In genomic region chr5:179485845-179486575, GRCh38 we compare ENCODE assay signal across 18 cellular contexts.
"Had no signal": no experiment of that assay in that cellular context is flagged by ENCODE, and none has a peak within 500 bp of the region (broad histone marks: within the 10 kb centered on the region; RNA-seq: fewer than 3 reads in every experiment).

No MANE protein-coding gene starts in this region.

- H3K4me3 Mint-ChIP-seq: activated CD4-positive, alpha-beta T cell treated with anti-CD3 and anti-CD28 coated beads for 36 hours; activated naive CD8-positive, alpha-beta T cell; naive thymus-derived CD4-positive, alpha-beta T cell; WTC11 had no signal

- DNase-seq: activated CD4-positive, alpha-beta T cell treated with anti-CD3 and anti-CD28 coated beads for 36 hours; activated CD4-positive, alpha-beta T cell treated with anti-CD3 and anti-CD28 coated beads, Interleukin-2, amount 50 U/mL, for 48 hours; amniotic stem cell; colonic mucosa; heart left ventricle; kidney glomerular epithelial cell; left ventricle myocardium inferior; mucosa of descending colon; naive thymus-derived CD4-positive, alpha-beta T cell; stimulated activated CD4-positive, alpha-beta T cell treated with anti-CD3 and anti-CD28 coated beads, Interleukin-2, amount 100 ng/mL, for 48 hours; stomach; SW 1271; T-helper 2 cell; testis had no signal

- H3K4me3 ChIP-seq: colonic mucosa, gastroesophageal sphincter, heart left ventricle, left ventricle myocardium inferior, mucosa of descending colon, SJSA1, stomach, testis had no signal

- H3K4me1 ChIP-seq: colonic mucosa, left ventricle myocardium inferior, SJSA1 had no signal

- H3K4me1 Mint-ChIP-seq: activated CD4-positive, alpha-beta T cell treated with anti-CD3 and anti-CD28 coated beads for 36 hours; WTC11 had no signal

- H3K27me3 Mint-ChIP-seq: activated CD4-positive, alpha-beta T cell treated with anti-CD3 and anti-CD28 coated beads for 36 hours had no signal

- H3K9me3 ChIP-seq: colonic mucosa, heart left ventricle, mucosa of descending colon, stomach, testis had no signal

- H3K27ac ChIP-seq: colonic mucosa, gastroesophageal sphincter, heart left ventricle, left ventricle myocardium inferior, SJSA1 had no signal

- H3K27me3 ChIP-seq: colonic mucosa, SJSA1, testis had no signal

- H3K36me3 Mint-ChIP-seq: activated naive CD8-positive, alpha-beta T cell; naive thymus-derived CD4-positive, alpha-beta T cell had no signal

- ATAC-seq: activated CD4-positive, alpha-beta T cell treated with anti-CD3 and anti-CD28 coated beads for 36 hours; gastroesophageal sphincter; naive thymus-derived CD4-positive, alpha-beta T cell; WTC11 had no signal

- H3K36me3 ChIP-seq: colonic mucosa, gastroesophageal sphincter, heart left ventricle, left ventricle myocardium inferior, SJSA1, stomach had no signal

- H3K27ac Mint-ChIP-seq: activated CD4-positive, alpha-beta T cell treated with anti-CD3 and anti-CD28 coated beads for 36 hours; activated naive CD8-positive, alpha-beta T cell; naive thymus-derived CD4-positive, alpha-beta T cell; WTC11 had no signal
